ENCODE assay signal across 10 cellular contexts in genomic region chr3:101036213-101036618, GRCh38. TPM values are rescaled to one million over a fixed set of nuclear protein-coding genes. Genes with fewer than 3 reads are reported as not detected.
DNase-seq lines count a peak whose midpoint lies in the region; ATAC-seq and TF ChIP-seq lines count a peak whose summit lies in the region.
"Had no signal": no experiment of that assay in that cellular context is flagged by ENCODE, and none has a peak within 500 bp of the region (broad histone marks: within the 10 kb centered on the region; RNA-seq: fewer than 3 reads in every experiment).

No MANE protein-coding gene starts in this region.

- H2AFZ ChIP-seq in mesenchymal stem cell (ENCODE audit: low read depth, low read length) = no peak overlapping the region

- no peak overlapping the region for H3K4me2 ChIP-seq in mesenchymal stem cell (ENCODE audit: low read length, poor library complexity, severe bottlenecking)
- H3K4me2 ChIP-seq: KMS-11 had no signal

- no peak for ATAC-seq in GM21515 (IDR thresholded peaks at IDR 0.05; ENCODE audit: unreplicated experiment)
- ATAC-seq: CD8-positive, alpha-beta T cell had no signal

- H3K14ac ChIP-seq in mesenchymal stem cell (ENCODE audit: low read length in 2 of 2) = no peak overlapping the region

- H3K18ac ChIP-seq in mesenchymal stem cell (ENCODE audit: low read depth in 1 of 2, low read length in 2 of 2) = no peak overlapping the region

- no peak overlapping the region for H3K23ac ChIP-seq in mesenchymal stem cell (ENCODE audit: low read length in 2 of 2)

- H2BK15ac ChIP-seq in mesenchymal stem cell (ENCODE audit: low read depth, poor library complexity, severe bottlenecking) = no peak overlapping the region

- no peak overlapping the region for H4K8ac ChIP-seq in mesenchymal stem cell (ENCODE audit: low read length)

- no peak overlapping the region for H3K4me3 ChIP-seq in HUES64 (ENCODE audit: low read length)
- no peak overlapping the region for H3K4me3 ChIP-seq in coronary artery
- H3K4me3 ChIP-seq in mesenchymal stem cell (ENCODE audit: insufficient read depth in 1 of 2, low read depth in 1 of 2, low read length in 2 of 2) = peak overlapping the region in 1 of 2 experiments; percentile 42

- H3K9me3 ChIP-seq in HUES64 (ENCODE audit: insufficient read depth, low read depth, low read length) = no peaks in the 10 kb centered on the region; the same call in 1 of the 2 replicates
- H3K9me3 ChIP-seq in mesenchymal stem cell (ENCODE audit: control insufficient read depth, low read length) = peaks cover 25% of the 10 kb centered on the region

- H3K4ac ChIP-seq in mesenchymal stem cell (ENCODE audit: low read depth in 1 of 2, low read length in 2 of 2) = no peak overlapping the region

- in situ Hi-C loops in ACHN (cut with HindIII; ENCODE audit: low pct_ligation_motif_present, low pct_unique_long_range_greater_than_20kb, low sequenced_read_pairs) = no loop called here

- WGBS in HUES64 = 80% methylated on average over 1 of the region's 1 CpG
- WGBS in mesenchymal stem cell = 0% methylated on average over 1 of the region's 1 CpG

- H2BK120ac ChIP-seq in mesenchymal stem cell (ENCODE audit: low read depth, low read length) = no peak overlapping the region

- peak overlapping the region; percentile 43 for H4K91ac ChIP-seq in mesenchymal stem cell (ENCODE audit: low read length)

- no peaks in the 10 kb centered on the region for H3K79me1 ChIP-seq in mesenchymal stem cell (replicated peaks; ENCODE audit: low read length, poor library complexity, severe bottlenecking)

- H3K36me3 ChIP-seq in HUES64 (ENCODE audit: insufficient read depth, low read length) (no peaks in the 10 kb centered on the region), mesenchymal stem cell (ENCODE audit: control insufficient read depth in 1 of 2, insufficient read depth in 2 of 2, low read depth in 1 of 2, low read length in 2 of 2) (no peaks in the 10 kb centered on the region)

- no peak for TF ChIP-seq CTCF in coronary artery (IDR thresholded peaks at IDR 0.05)

- H3K9ac ChIP-seq in HUES64 (ENCODE audit: low read depth, low read length) (no peak overlapping the region), mesenchymal stem cell (ENCODE audit: low read length) (peak overlapping the region; percentile 72)
- H3K9ac ChIP-seq: KMS-11 had no signal

- H3K27ac ChIP-seq in HUES64 (ENCODE audit: low read depth, low read length) (peak overlapping the region; percentile 13; the same call in 1 of the 2 replicates), coronary artery (peak overlapping the region; percentile 14 to 67), mesenchymal stem cell (ENCODE audit: low read length, poor library complexity, severe bottlenecking) (peak overlapping the region; percentile 93)
- H3K27ac ChIP-seq: KMS-11 had no signal

- peaks cover 16% of the 10 kb centered on the region for H3K4me1 ChIP-seq in HUES64 (ENCODE audit: insufficient read depth, low read length)
- H3K4me1 ChIP-seq in mesenchymal stem cell (ENCODE audit: control insufficient read depth, insufficient read depth, low read depth, low read length) = no peaks in the 10 kb centered on the region

- DNase-seq in ACHN (peak; percentile 97), coronary artery (ENCODE audit: low spot score) (no peak), mesenchymal stem cell (peak; percentile 84), GF-D8 (lab: John Stamatoyannopoulos, UW) (no peak), MV-4-11 (lab: John Stamatoyannopoulos, UW) (no peak)
- no peak for DNase-seq in stimulated activated CD4-positive, alpha-beta T cell treated with anti-CD3 and anti-CD28 coated beads, Interleukin-2, amount 100 ng/mL, for 48 hours
- DNase-seq: CD8-positive, alpha-beta T cell had no signal

- peak overlapping the region in 1 of 2 experiments; percentile 75 for H2BK12ac ChIP-seq in mesenchymal stem cell (ENCODE audit: low read length in 2 of 2)

- H3K27me3 ChIP-seq in HUES64 (ENCODE audit: insufficient read depth, low read length) (no peaks in the 10 kb centered on the region), mesenchymal stem cell (ENCODE audit: control insufficient read depth in 1 of 2, insufficient read depth in 1 of 2, low read length in 2 of 2) (no peaks in the 10 kb centered on the region)

- H2AK5ac ChIP-seq in mesenchymal stem cell (ENCODE audit: low read length, severe bottlenecking) = no peak overlapping the region

- H2BK5ac ChIP-seq in mesenchymal stem cell (ENCODE audit: low read depth, low read length, poor library complexity, severe bottlenecking) = peak overlapping the region; percentile 85

RNA-seq across cellular contexts. Expression of gene ABI3BP, which starts 43.0 kb away (rescaled TPM):
- not detected for polyA plus RNA-seq in HUES64 (2013, experiment 1 of 2)
- polyA plus RNA-seq in HUES64 (2013, experiment 2 of 2) = 0.25 TPM
- 1.5 TPM for polyA plus RNA-seq in mesenchymal stem cell (2013, experiment 1 of 2)
- polyA plus RNA-seq in mesenchymal stem cell (2013, experiment 2 of 2) = 1.2 TPM

Comparison
In these comparisons a context has a peak if more than half of its experiments do, and no peak if none do; other contexts are left out.
1. DNase-seq: peak in ACHN (single experiment) and mesenchymal stem cell (single experiment); none in coronary artery (single experiment), GF-D8 (single experiment), MV-4-11 (single experiment) and stimulated activated CD4-positive, alpha-beta T cell treated with anti-CD3 and anti-CD28 coated beads, Interleukin-2, amount 100 ng/mL, for 48 hours (0 of 2).
2. H3K27ac ChIP-seq: peak in every context shown above with its lines; median percentile 93 in mesenchymal stem cell; 40 in coronary artery; 13 in HUES64.